14 cellular contexts compared by ENCODE assay signal in the genomic region with DNA sequence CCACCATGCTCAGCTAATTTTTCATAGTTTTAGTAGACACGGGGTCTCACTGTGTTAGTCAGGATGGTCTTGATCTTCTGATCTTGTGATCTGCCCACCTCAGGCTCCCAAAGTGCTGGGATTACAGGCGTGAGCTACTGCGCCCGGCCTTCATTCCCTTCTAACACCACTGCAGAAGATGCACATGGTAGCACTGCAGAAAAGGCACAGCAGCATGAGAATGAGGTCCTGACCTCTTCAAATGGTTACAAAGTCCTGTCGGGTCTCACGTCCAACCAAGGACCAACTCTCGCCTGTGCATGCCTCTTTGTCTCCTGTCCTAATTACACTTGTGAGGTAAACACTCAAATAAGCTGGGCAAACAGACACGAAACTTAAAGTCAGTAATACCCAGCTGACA.
DNase-seq lines count a peak whose midpoint lies in the region; ATAC-seq and TF ChIP-seq lines count a peak whose summit lies in the region.
"Had no signal": no experiment of that assay in that cellular context is flagged by ENCODE, and none has a peak within 500 bp of the region (broad histone marks: within the 10 kb centered on the region; RNA-seq: fewer than 3 reads in every experiment).

No MANE protein-coding gene starts in this region.

- ATAC-seq in natural killer cell (no peak), GM19455 (IDR thresholded peaks at IDR 0.05; ENCODE audit: unreplicated experiment) (no peak)
- ATAC-seq: A549 had no signal

- peaks cover 26% of the 10 kb centered on the region for H3K4me1 Mint-ChIP-seq in endothelial cell (ENCODE audit: unreplicated experiment)
- H3K4me1 Mint-ChIP-seq in natural killer cell: peaks cover 54 to 78% of the 10 kb centered on the region in 2 donors

- peaks cover 40% of the 10 kb centered on the region for H3K36me3 Mint-ChIP-seq in endothelial cell (ENCODE audit: low read depth, unreplicated experiment)
- no peaks in the 10 kb centered on the region for H3K36me3 Mint-ChIP-seq in natural killer cell

- H3K9me3 Mint-ChIP-seq in endothelial cell (ENCODE audit: unreplicated experiment) (no peaks in the 10 kb centered on the region), natural killer cell (no peaks in the 10 kb centered on the region)
- H3K9me3 Mint-ChIP-seq: CD4-positive, alpha-beta T cell had no signal

- TF ChIP-seq CTCF in endothelial cell (IDR thresholded peaks at IDR 0.05; ENCODE audit: unreplicated experiment) (no peak), natural killer cell (IDR thresholded peaks at IDR 0.05) (no peak)

- intact Hi-C loops in natural killer cell (cut with micrococcal nuclease): no loop called here

- H3K4me3 Mint-ChIP-seq in endothelial cell (ENCODE audit: unreplicated experiment) (peak overlapping the region; percentile 60), natural killer cell (no peak overlapping the region)
- H3K4me3 Mint-ChIP-seq: CD4-positive, alpha-beta T cell had no signal

- DNase-seq in DMS79 (lab: John Stamatoyannopoulos, UW): peak; percentile 0
- DNase-seq in DMS79 treated with DMSO at 0.1 percent for 48 hours (lab: John Stamatoyannopoulos, UW): no peak
- no peak for DNase-seq in endothelial cell (ENCODE audit: low spot score)
- no peak for DNase-seq in natural killer cell
- DNase-seq in KG1 (lab: John Stamatoyannopoulos, UW): no peak
- DNase-seq in NCI-H2227 (lab: John Stamatoyannopoulos, UW; ENCODE audit: unreplicated experiment): no peak
- DNase-seq: AML-193; Caco-2; CD4-positive, alpha-beta T cell; GM23248; HCEC 1CT; IMR-90 had no signal

- H3K27ac Mint-ChIP-seq in endothelial cell (ENCODE audit: unreplicated experiment) (no peak overlapping the region), natural killer cell (peak overlapping the region; percentile 47 to 88)
- H3K27ac Mint-ChIP-seq: CD4-positive, alpha-beta T cell had no signal

- H3K27me3 Mint-ChIP-seq in endothelial cell (ENCODE audit: unreplicated experiment) (peaks cover 12% of the 10 kb centered on the region), natural killer cell (ENCODE audit: low read depth in 2 of 2) (no peaks in the 10 kb centered on the region)
